In genomic region chr3:23810342-23811116, GRCh38 we compare ENCODE assay signal across 8 cellular contexts. TPM values are rescaled to one million over a fixed set of nuclear protein-coding genes. Genes with fewer than 3 reads are reported as not detected.
DNase-seq lines count a peak whose midpoint lies in the region; ATAC-seq, FAIRE-seq and TF ChIP-seq lines count a peak whose summit lies in the region.

No MANE protein-coding gene starts in this region.

- peak overlapping the region; percentile 9 to 58 for H3K4me3 ChIP-seq in CD4-positive, alpha-beta memory T cell (ENCODE audit: low read length in 2 of 2)
- peak overlapping the region; percentile 63 for H3K4me3 ChIP-seq in LNCaP clone FGC (ENCODE audit: low read depth, low read length)
- H3K4me3 ChIP-seq in HepG2 (replicated peaks in 1 of 3; ENCODE audit: insufficient read depth in 1 of 3, low read depth in 2 of 3, low read length in 3 of 3), result peak overlapping the region; percentile 75 to 90 (median 79)

- H3K27me3 ChIP-seq in CD4-positive, alpha-beta memory T cell (ENCODE audit: insufficient read depth, low read length), result no peaks in the 10 kb centered on the region
- H3K27me3 ChIP-seq in HepG2 (ENCODE audit: control insufficient read depth in 1 of 2, insufficient read depth in 2 of 2, low read length in 2 of 2), result no peaks in the 10 kb centered on the region; a peak in 1 of 5 replicates

- TSS peak; percentile 70 for BruUV-seq in HepG2 (replicated peaks; lab: Mats Ljungman, UMichigan)

- H3K27ac ChIP-seq in CD4-positive, alpha-beta memory T cell (ENCODE audit: low read depth, low read length), result peak overlapping the region; percentile 60
- H3K27ac ChIP-seq in HepG2 (ENCODE audit: extremely low read length, insufficient read depth, low read length), result peak overlapping the region; percentile 85

- H3K79me2 ChIP-seq in HepG2 (ENCODE audit: insufficient read depth, low read length), result peaks cover 48% of the 10 kb centered on the region

- DNase-seq in CD4-positive, alpha-beta memory T cell, result peak; percentile 28 to 44 (median 38)
- no peak for DNase-seq in LNCaP clone FGC (ENCODE audit: low read depth)
- peak; percentile 85 for DNase-seq in activated CD4-positive, alpha-beta T cell treated with anti-CD3 and anti-CD28 coated beads, Interleukin-2, amount 10 ng/mL, durations not matched to agents 24 days and 14 days
- peak; percentile 41 for DNase-seq in HepG2 (ENCODE audit: low spot score)
- DNase-seq in stimulated activated CD4-positive, alpha-beta T cell treated with anti-CD3 and anti-CD28 coated beads, TNF-alpha, amount 100 ng/mL, for 4 hours (ENCODE audit: low read depth in 3 of 3), result peak in 2 of 3 experiments; percentile 13 to 36
- DNase-seq in NOMO-1 (lab: John Stamatoyannopoulos, UW; ENCODE audit: unreplicated experiment in 2 of 2), result no peak

- H3K4me3 Mint-ChIP-seq in CD4-positive, alpha-beta memory T cell, result peak overlapping the region; percentile 95 to 100 (median 98)
- peak overlapping the region; percentile 92 for H3K4me3 Mint-ChIP-seq in activated CD4-positive, alpha-beta T cell treated with anti-CD3 and anti-CD28 coated beads, Interleukin-2, amount 10 ng/mL, durations not matched to agents 24 days and 14 days
- peak overlapping the region; percentile 89 for H3K4me3 Mint-ChIP-seq in dendritic cell treated with granulocyte-macrophage colony-stimulating factor and Interleukin-4, amounts not matched to agents 40 ng/mL and 50 ng/mL, for 4 days

- H3K4me1 ChIP-seq in CD4-positive, alpha-beta memory T cell (ENCODE audit: insufficient read depth, low read length), result peaks cover 62% of the 10 kb centered on the region
- H3K4me1 ChIP-seq in HepG2 (ENCODE audit: insufficient read depth, low read length), result peaks cover 54% of the 10 kb centered on the region

- no peaks in the 10 kb centered on the region for H4K20me1 ChIP-seq in HepG2 (ENCODE audit: insufficient read depth, low read length)

- H3K27me3 Mint-ChIP-seq in CD4-positive, alpha-beta memory T cell, result no peaks in the 10 kb centered on the region
- peaks cover under 1% of the 10 kb centered on the region for H3K27me3 Mint-ChIP-seq in activated CD4-positive, alpha-beta T cell treated with anti-CD3 and anti-CD28 coated beads, Interleukin-2, amount 10 ng/mL, durations not matched to agents 24 days and 14 days
- H3K27me3 Mint-ChIP-seq in dendritic cell treated with granulocyte-macrophage colony-stimulating factor and Interleukin-4, amounts not matched to agents 40 ng/mL and 50 ng/mL, for 4 days, result peaks cover 1% of the 10 kb centered on the region

- H2AFZ ChIP-seq in HepG2 (ENCODE audit: low read length), result peak overlapping the region; percentile 57

- H3K36me3 ChIP-seq in CD4-positive, alpha-beta memory T cell (ENCODE audit: insufficient read depth, low read length), result no peaks in the 10 kb centered on the region
- H3K36me3 ChIP-seq in HepG2 (replicated peaks in 1 of 2; ENCODE audit: control insufficient read depth in 1 of 2, insufficient read depth in 2 of 2, low read length in 2 of 2), result no peaks in the 10 kb centered on the region

- H3K9ac ChIP-seq in HepG2 (ENCODE audit: insufficient read depth, low read depth, low read length), result peak overlapping the region; percentile 90

- ATAC-seq in GM21367 (IDR thresholded peaks at IDR 0.05; ENCODE audit: unreplicated experiment), result peak; percentile 20
- ATAC-seq in HepG2, result peak; percentile 79

- no peaks in the 10 kb centered on the region for H3K9me3 ChIP-seq in CD4-positive, alpha-beta memory T cell (ENCODE audit: control insufficient read depth in 1 of 2, low read length in 2 of 2)
- no peaks in the 10 kb centered on the region for H3K9me3 ChIP-seq in HepG2 (ENCODE audit: low read length)

- H3K36me3 Mint-ChIP-seq in CD4-positive, alpha-beta memory T cell, result peaks cover 0 to 31% of the 10 kb centered on the region in 2 donors
- peaks cover 30% of the 10 kb centered on the region for H3K36me3 Mint-ChIP-seq in activated CD4-positive, alpha-beta T cell treated with anti-CD3 and anti-CD28 coated beads, Interleukin-2, amount 10 ng/mL, durations not matched to agents 24 days and 14 days (ENCODE audit: low read depth)
- H3K36me3 Mint-ChIP-seq in dendritic cell treated with granulocyte-macrophage colony-stimulating factor and Interleukin-4, amounts not matched to agents 40 ng/mL and 50 ng/mL, for 4 days (ENCODE audit: low read depth), result peaks cover 79% of the 10 kb centered on the region

- 2% methylated on average over 12 of the region's 76 CpGs for WGBS in HepG2 (ENCODE audit: low lambda C conversion rate)

- intact Hi-C loops in CD4-positive, alpha-beta memory T cell (cut with micrococcal nuclease), result no loop called here
- intact Hi-C loops in activated CD4-positive, alpha-beta T cell treated with anti-CD3 and anti-CD28 coated beads, Interleukin-2, amount 10 ng/mL, durations not matched to agents 24 days and 14 days (cut with micrococcal nuclease), result loop anchor here (1.0 to 2.0 kb wide), 3 partner anchors 20 to 136 kb away; no protein-coding TSS in a partner anchor
- intact Hi-C loops in dendritic cell treated with granulocyte-macrophage colony-stimulating factor and Interleukin-4, amounts not matched to agents 40 ng/mL and 50 ng/mL, for 4 days (cut with micrococcal nuclease), result loop anchor here (5.0 kb wide), 1 partner anchor 608 kb away; the partner anchor contains the start of gene UBE2E2
- intact Hi-C loops in HepG2 (cut with micrococcal nuclease; ENCODE audit: unreplicated experiment), result loop anchor here (2.0 kb wide), 1 partner anchor 136 kb away; no protein-coding TSS in a partner anchor

- peak; percentile 20; the same call in 1 of the 2 replicates for TF ChIP-seq CTCF in LNCaP clone FGC (IDR thresholded peaks at IDR 0.05; ENCODE audit: control insufficient read depth, extremely low read depth, insufficient read depth)
- peak; percentile 70 for TF ChIP-seq CTCF in HepG2 (CRISPR knock-in tag; IDR thresholded peaks at IDR 0.05)

- H3K9me3 Mint-ChIP-seq in CD4-positive, alpha-beta memory T cell, result no peaks in the 10 kb centered on the region
- peaks cover 3% of the 10 kb centered on the region for H3K9me3 Mint-ChIP-seq in activated CD4-positive, alpha-beta T cell treated with anti-CD3 and anti-CD28 coated beads, Interleukin-2, amount 10 ng/mL, durations not matched to agents 24 days and 14 days
- no peaks in the 10 kb centered on the region for H3K9me3 Mint-ChIP-seq in dendritic cell treated with granulocyte-macrophage colony-stimulating factor and Interleukin-4, amounts not matched to agents 40 ng/mL and 50 ng/mL, for 4 days

- CTCF ChIA-PET in CD4-positive, alpha-beta memory T cell (lab: Charles Lee; ENCODE audit: partially characterized antibody), result no interaction called here
- CTCF ChIA-PET in HepG2 (lab: Yijun Ruan, JAX; ENCODE audit: low intra/inter-chr PET ratio, low total read pairs), result no interaction called here

- no peak for FAIRE-seq in HepG2 (lab: Jason Lieb, UNC)

- peak overlapping the region; percentile 87 to 99 (median 98) for H3K27ac Mint-ChIP-seq in CD4-positive, alpha-beta memory T cell
- peak overlapping the region; percentile 97 for H3K27ac Mint-ChIP-seq in activated CD4-positive, alpha-beta T cell treated with anti-CD3 and anti-CD28 coated beads, Interleukin-2, amount 10 ng/mL, durations not matched to agents 24 days and 14 days
- peak overlapping the region; percentile 88 for H3K27ac Mint-ChIP-seq in dendritic cell treated with granulocyte-macrophage colony-stimulating factor and Interleukin-4, amounts not matched to agents 40 ng/mL and 50 ng/mL, for 4 days

- peak overlapping the region; percentile 78 for H3K4me2 ChIP-seq in HepG2 (ENCODE audit: low read depth, low read length)

- in situ Hi-C loops in HepG2 (cut with HindIII; ENCODE audit: extremely low pct_ligation_motif_present, low pct_unique_long_range_greater_than_20kb), result no loop called here

- no peak for TF ChIP-seq EP300 in HepG2 (IDR thresholded peaks at IDR 0.05; ENCODE audit: low read depth in 2 of 2, low read length in 2 of 2)
- TF ChIP-seq EP300 in HepG2 (CRISPR knock-in tag; IDR thresholded peaks at IDR 0.05; ENCODE audit: borderline replicate concordance), result no peak

- TF ChIP-seq POLR2A in HepG2 (IDR thresholded peaks at IDR 0.05; ENCODE audit: insufficient read depth in 1 of 2, low read depth in 2 of 2, low read length in 2 of 2), result peak; percentile 56 to 66

- H3K4me1 Mint-ChIP-seq in CD4-positive, alpha-beta memory T cell, result peaks cover 53 to 75% (median 59%) of the 10 kb centered on the region in 4 donors
- peaks cover 52% of the 10 kb centered on the region for H3K4me1 Mint-ChIP-seq in activated CD4-positive, alpha-beta T cell treated with anti-CD3 and anti-CD28 coated beads, Interleukin-2, amount 10 ng/mL, durations not matched to agents 24 days and 14 days
- peaks cover 54% of the 10 kb centered on the region for H3K4me1 Mint-ChIP-seq in dendritic cell treated with granulocyte-macrophage colony-stimulating factor and Interleukin-4, amounts not matched to agents 40 ng/mL and 50 ng/mL, for 4 days (ENCODE audit: low read depth)

- POLR2A ChIA-PET in CD4-positive, alpha-beta memory T cell (lab: Charles Lee; ENCODE audit: partially characterized antibody), result interaction anchor here (0.8 to 4.9 kb wide), 2 partner anchors 28 to 107 kb away, joined by 3 to 35 read pairs; partner anchors contain the start of genes NKIRAS1 and RPL15
- POLR2A ChIA-PET in HepG2 (lab: Yijun Ruan, JAX), result interaction anchor here (0.9 to 3.3 kb wide), 4 partner anchors 19 to 106 kb away, joined by 3 to 20 read pairs (median 4); partner anchors contain the start of genes NKIRAS1 and RPL15

- no peak for TF ChIP-seq RAD21 in HepG2 (CRISPR knock-in tag; IDR thresholded peaks at IDR 0.05)

RNA-seq across cellular contexts. Expression of gene UBE2E1, which starts 4.8 kb away (rescaled TPM):
- 10 to 100 TPM; 59.5 to 61.4 TPM for total RNA-seq in CD4-positive, alpha-beta memory T cell
- polyA plus RNA-seq in CD4-positive, alpha-beta memory T cell, result 10 to 100 TPM; 10.9 to 12.0 TPM
- 72.6 and 79.5 TPM in 2 replicates for total RNA-seq in activated CD4-positive, alpha-beta T cell treated with anti-CD3 and anti-CD28 coated beads, Interleukin-2, amount 10 ng/mL, durations not matched to agents 24 days and 14 days
- 61.8 and 82.6 TPM in 2 replicates for total RNA-seq in HepG2 (2016; rRNA removed; fragmentation: Illumina TruSeq; extraction: Trizol)
- total RNA-seq in HepG2 (2016; cell fraction: cytosol; rRNA removed; fragmentation: Illumina TruSeq; extraction: Trizol; ENCODE audit: low read depth), result 27.8 and 29.8 TPM in 2 replicates
- total RNA-seq in HepG2 (2016; cell fraction: insoluble cytoplasmic fraction; rRNA removed; fragmentation: Illumina TruSeq; extraction: Trizol), result 56.6 and 91.5 TPM in 2 replicates
- total RNA-seq in HepG2 (2016; cell fraction: membrane; rRNA removed; fragmentation: Illumina TruSeq; extraction: Trizol), result 51.7 and 51.8 TPM in 2 replicates
- 40.2 and 43.9 TPM in 2 replicates for total RNA-seq in HepG2 (2016; cell fraction: nucleus; rRNA removed; fragmentation: Illumina TruSeq; extraction: Trizol)
- 55.4 and 56.2 TPM in 2 replicates for polyA plus RNA-seq in HepG2 (2011; rRNA removed)
- 25.3 and 41.0 TPM in 2 replicates for polyA plus RNA-seq in HepG2 (2011; cell fraction: cytosol; rRNA removed)
- 24.4 and 30.9 TPM in 2 replicates for polyA plus RNA-seq in HepG2 (2011; cell fraction: nucleus; rRNA removed)
- polyA plus RNA-seq in HepG2 (2012), result 65.9 and 73.0 TPM in 2 replicates
- 40.2 and 48.2 TPM in 2 replicates for polyA plus RNA-seq in HepG2 (2016; cell fraction: cytosol; fragmentation: Illumina TruSeq; extraction: Trizol; ENCODE audit: low read depth)
- 112 and 129 TPM in 2 replicates for polyA plus RNA-seq in HepG2 (2016; cell fraction: insoluble cytoplasmic fraction; fragmentation: Illumina TruSeq; extraction: Trizol; ENCODE audit: low read depth)
- polyA plus RNA-seq in HepG2 (2016; cell fraction: membrane; fragmentation: Illumina TruSeq; extraction: Trizol; ENCODE audit: low read depth), result 57.7 and 60.5 TPM in 2 replicates
- 73.6 and 78.6 TPM in 2 replicates for polyA plus RNA-seq in HepG2 (2016; cell fraction: nucleus; fragmentation: Illumina TruSeq; extraction: Trizol; ENCODE audit: insufficient read depth, low read depth)
- polyA minus RNA-seq in HepG2 (2011; rRNA and poly(A)+ RNA removed; ENCODE audit: low replicate concordance), result 26.6 and 37.3 TPM in 2 replicates
- polyA minus RNA-seq in HepG2 (2011; cell fraction: cytosol; rRNA and poly(A)+ RNA removed), result 24.6 and 36.0 TPM in 2 replicates
- polyA minus RNA-seq in HepG2 (2011; cell fraction: nucleus; rRNA and poly(A)+ RNA removed), result 47.8 and 70.1 TPM in 2 replicates

Comparison
In these comparisons a context has a peak if more than half of its experiments do, and no peak if none do; other contexts are left out.
1. DNase-seq: peak in CD4-positive, alpha-beta memory T cell (5 of 5), activated CD4-positive, alpha-beta T cell treated with anti-CD3 and anti-CD28 coated beads, Interleukin-2, amount 10 ng/mL, durations not matched to agents 24 days and 14 days (single experiment), HepG2 (single experiment) and stimulated activated CD4-positive, alpha-beta T cell treated with anti-CD3 and anti-CD28 coated beads, TNF-alpha, amount 100 ng/mL, for 4 hours (2 of 3); none in LNCaP clone FGC (single experiment) and NOMO-1 (0 of 2).
2. Peak in every context shown above with its lines, with median percentiles within 50 percentile points of each other: H3K4me3 ChIP-seq, H3K27ac Mint-ChIP-seq and H3K4me3 Mint-ChIP-seq.